Comparison of ENCODE assay signal across 15 cellular contexts in genomic region chr1:234732671-234733390, GRCh38.
A peak's percentile ranks its signal among the peaks of the same experiment; 100 is the strongest.
DNase-seq lines count a peak whose midpoint lies in the region; ATAC-seq, FAIRE-seq and TF ChIP-seq lines count a peak whose summit lies in the region.
"Had no signal": no experiment of that assay in that cellular context is flagged by ENCODE, and none has a peak within 500 bp of the region (broad histone marks: within the 10 kb centered on the region; RNA-seq: fewer than 3 reads in every experiment).

No MANE protein-coding gene starts in this region.

- no peaks in the 10 kb centered on the region for H3K36me3 Mint-ChIP-seq in natural killer cell treated with Interleukin-12 subunit alpha and Interleukin-12 subunit beta and Interleukin-15 and Interleukin-18, amount 100 ng/mL, for 72 hours
- H3K36me3 Mint-ChIP-seq in natural killer cell (no peaks in the 10 kb centered on the region), T-cell (no peaks in the 10 kb centered on the region), endothelial cell (ENCODE audit: low read depth, unreplicated experiment) (no peaks in the 10 kb centered on the region)
- no peaks in the 10 kb centered on the region for H3K36me3 Mint-ChIP-seq in naive thymus-derived CD8-positive, alpha-beta T cell

- intact Hi-C loops in natural killer cell (cut with micrococcal nuclease), result no loop called here

- CTCF ChIA-PET in T-cell (lab: Charles Lee), result interaction anchor here in 1 of 2 donors (0.6 kb wide), 1 partner anchor 354 kb away, joined by 5 read pairs; no protein-coding TSS in a partner anchor

- peaks cover 37 to 39% of the 10 kb centered on the region in 2 donors for H3K4me1 Mint-ChIP-seq in natural killer cell treated with Interleukin-12 subunit alpha and Interleukin-12 subunit beta and Interleukin-15 and Interleukin-18, amount 100 ng/mL, for 72 hours (ENCODE audit: low read depth in 2 of 2)
- peaks cover 5 to 8% of the 10 kb centered on the region in 2 donors for H3K4me1 Mint-ChIP-seq in natural killer cell
- H3K4me1 Mint-ChIP-seq in T-cell, result peaks cover 40 to 46% (median 41%) of the 10 kb centered on the region in 3 donors
- peaks cover 30 to 50% (median 37%) of the 10 kb centered on the region in 4 donors for H3K4me1 Mint-ChIP-seq in naive thymus-derived CD8-positive, alpha-beta T cell
- H3K4me1 Mint-ChIP-seq in endothelial cell (ENCODE audit: unreplicated experiment), result peaks cover 43% of the 10 kb centered on the region

- ATAC-seq in natural killer cell treated with Interleukin-12 subunit alpha and Interleukin-12 subunit beta and Interleukin-15 and Interleukin-18, amount 100 ng/mL, for 72 hours, result no peak
- ATAC-seq in natural killer cell (no peak), T-cell (replicated peaks in 1 of 4) (no peak), HG03045 (IDR thresholded peaks at IDR 0.05; ENCODE audit: unreplicated experiment) (no peak)
- no peak for ATAC-seq in naive thymus-derived CD8-positive, alpha-beta T cell
- ATAC-seq: gastroesophageal sphincter had no signal

- TF ChIP-seq POLR2A in GM12891 (IDR thresholded peaks at IDR 0.05; ENCODE audit: low read depth, low read length), result no peak

- H3K27ac Mint-ChIP-seq in natural killer cell treated with Interleukin-12 subunit alpha and Interleukin-12 subunit beta and Interleukin-15 and Interleukin-18, amount 100 ng/mL, for 72 hours, result peak overlapping the region; percentile 95 to 97
- no peak overlapping the region for H3K27ac Mint-ChIP-seq in natural killer cell
- H3K27ac Mint-ChIP-seq in T-cell, result peak overlapping the region; percentile 73 to 92
- H3K27ac Mint-ChIP-seq in naive thymus-derived CD8-positive, alpha-beta T cell, result peak overlapping the region in 8 of 10 donors; percentile 55 to 88 (median 75)
- no peak overlapping the region for H3K27ac Mint-ChIP-seq in endothelial cell (ENCODE audit: unreplicated experiment)

- H3K4me3 Mint-ChIP-seq in natural killer cell treated with Interleukin-12 subunit alpha and Interleukin-12 subunit beta and Interleukin-15 and Interleukin-18, amount 100 ng/mL, for 72 hours, result no peak overlapping the region
- H3K4me3 Mint-ChIP-seq in natural killer cell (no peak overlapping the region), T-cell (no peak overlapping the region), endothelial cell (ENCODE audit: unreplicated experiment) (no peak overlapping the region)
- no peak overlapping the region for H3K4me3 Mint-ChIP-seq in naive thymus-derived CD8-positive, alpha-beta T cell

- H3K27me3 Mint-ChIP-seq in natural killer cell treated with Interleukin-12 subunit alpha and Interleukin-12 subunit beta and Interleukin-15 and Interleukin-18, amount 100 ng/mL, for 72 hours, result no peaks in the 10 kb centered on the region
- H3K27me3 Mint-ChIP-seq in natural killer cell (ENCODE audit: low read depth in 2 of 2) (no peaks in the 10 kb centered on the region), T-cell (no peaks in the 10 kb centered on the region), endothelial cell (ENCODE audit: unreplicated experiment) (peaks cover 10% of the 10 kb centered on the region)
- no peaks in the 10 kb centered on the region for H3K27me3 Mint-ChIP-seq in naive thymus-derived CD8-positive, alpha-beta T cell

- TF ChIP-seq CTCF in natural killer cell (IDR thresholded peaks at IDR 0.05), result no peak
- no peak for TF ChIP-seq CTCF in endothelial cell (IDR thresholded peaks at IDR 0.05; ENCODE audit: unreplicated experiment)

- DNase-seq in natural killer cell treated with Interleukin-12 subunit alpha and Interleukin-12 subunit beta and Interleukin-15 and Interleukin-18, amount 100 ng/mL, for 72 hours (ENCODE audit: low spot score), result no peak
- DNase-seq in natural killer cell (no peak), T-cell (no peak), endothelial cell (ENCODE audit: low spot score) (no peak), GM12891 (ENCODE audit: insufficient read length, low spot score) (no peak)
- DNase-seq in naive thymus-derived CD8-positive, alpha-beta T cell, result no peak
- DNase-seq: activated T-cell treated with anti-CD3 and anti-CD28 coated beads, Interleukin-2, amount 50 U/mL, for 48 hours; GOT3; Kasumi-1; mesendoderm; NCI-H1105; NCI-H510A treated with DMSO at 0.1 percent for 48 hours; spleen had no signal

- FAIRE-seq in GM12891 (lab: Jason Lieb, UNC), result no peak

- H3K9me3 Mint-ChIP-seq in natural killer cell treated with Interleukin-12 subunit alpha and Interleukin-12 subunit beta and Interleukin-15 and Interleukin-18, amount 100 ng/mL, for 72 hours, result no peaks in the 10 kb centered on the region
- no peaks in the 10 kb centered on the region for H3K9me3 Mint-ChIP-seq in natural killer cell
- no peaks in the 10 kb centered on the region for H3K9me3 Mint-ChIP-seq in T-cell
- H3K9me3 Mint-ChIP-seq in naive thymus-derived CD8-positive, alpha-beta T cell, result no peaks in the 10 kb centered on the region
- no peaks in the 10 kb centered on the region for H3K9me3 Mint-ChIP-seq in endothelial cell (ENCODE audit: unreplicated experiment)

- POLR2A ChIA-PET in T-cell (lab: Charles Lee), result interaction anchor here in 1 of 2 donors (0.6 kb wide), 1 partner anchor 772 kb away, joined by 4 read pairs; the partner anchor contains the start of gene B3GALNT2
- POLR2A ChIA-PET in naive thymus-derived CD8-positive, alpha-beta T cell (lab: Charles Lee), result interaction anchor here (1.8 to 2.2 kb wide), 2 partner anchors 8 to 121 kb away, joined by 8 read pairs; no protein-coding TSS in a partner anchor

TF ChIP-seq in GM12891, 5 proteins besides CTCF, POLR2A, EP300 and RAD21:
- no peak for TF ChIP-seq TAF1 (IDR thresholded peaks at IDR 0.05; ENCODE audit: low read depth, low read length)
- no peak for TF ChIP-seq SPI1 (IDR thresholded peaks at IDR 0.05; ENCODE audit: low read depth, low read length)
- TF ChIP-seq POLR2AphosphoS5 (IDR thresholded peaks at IDR 0.05; ENCODE audit: low read depth, low read length), result no peak
- no peak for TF ChIP-seq POU2F2 (IDR thresholded peaks at IDR 0.05; ENCODE audit: low read depth, low read length)
- TF ChIP-seq PAX5 (IDR thresholded peaks at IDR 0.05; ENCODE audit: insufficient read depth, low read length, severe bottlenecking), result no peak

Comparison
In these comparisons a context has a peak if more than half of its experiments do, and no peak if none do; other contexts are left out.
1. H3K27ac Mint-ChIP-seq: peak in natural killer cell treated with Interleukin-12 subunit alpha and Interleukin-12 subunit beta and Interleukin-15 and Interleukin-18, amount 100 ng/mL, for 72 hours (2 of 2), T-cell (2 of 2) and naive thymus-derived CD8-positive, alpha-beta T cell (8 of 10); none in natural killer cell (0 of 2) and endothelial cell (single experiment).